In the genomic region with DNA sequence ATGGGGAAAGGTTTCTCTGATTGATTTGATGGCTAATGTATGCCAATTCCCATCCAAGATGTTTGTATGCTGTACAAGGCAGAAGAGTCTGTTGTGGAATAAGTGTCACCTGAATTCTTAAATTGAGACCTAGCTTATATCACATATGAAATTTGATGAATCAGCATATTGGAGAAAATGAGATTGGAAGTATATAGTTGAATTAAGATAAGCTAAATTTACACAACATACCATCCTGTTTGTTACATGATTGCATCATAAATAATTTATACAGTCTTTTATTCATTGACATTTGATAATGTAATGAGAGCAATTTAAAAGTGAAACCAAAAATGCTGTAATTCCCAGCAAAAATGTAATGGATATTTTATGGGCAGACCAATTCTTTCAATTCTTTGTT, we compare ENCODE assay signal across 11 cellular contexts. TPM values are rescaled to one million over a fixed set of nuclear protein-coding genes. Genes with fewer than 3 reads are reported as not detected.
A peak's percentile ranks its signal among the peaks of the same experiment; 100 is the strongest.
DNase-seq lines count a peak whose midpoint lies in the region; ATAC-seq and TF ChIP-seq lines count a peak whose summit lies in the region.
"Had no signal": no experiment of that assay in that cellular context is flagged by ENCODE, and none has a peak within 500 bp of the region (broad histone marks: within the 10 kb centered on the region; RNA-seq: fewer than 3 reads in every experiment).

No MANE protein-coding gene starts in this region.

- ATAC-seq in activated T-cell treated with anti-CD3 and anti-CD28 coated beads, Interleukin-2, amount 50 U/mL, for 4 hours: no peak
- ATAC-seq in activated naive CD8-positive, alpha-beta T cell treated with anti-CD3 and anti-CD28 coated beads, Interleukin-2, amount 50 U/mL, for 24 hours: no peak
- no peak for ATAC-seq in HG02981 (IDR thresholded peaks at IDR 0.05; ENCODE audit: unreplicated experiment)
- ATAC-seq in HG02588 (IDR thresholded peaks at IDR 0.05; ENCODE audit: unreplicated experiment): no peak

- H3K27me3 ChIP-seq in kidney epithelial cell (ENCODE audit: control insufficient read depth, insufficient read depth, low read length): no peaks in the 10 kb centered on the region
- H3K27me3 ChIP-seq in tibial artery: no peaks in the 10 kb centered on the region

- H3K4me1 Mint-ChIP-seq in activated T-cell treated with anti-CD3 and anti-CD28 coated beads, Interleukin-2, amount 50 U/mL, for 4 hours (ENCODE audit: low read depth): peaks cover 50% of the 10 kb centered on the region
- H3K4me1 Mint-ChIP-seq in activated naive CD8-positive, alpha-beta T cell treated with anti-CD3 and anti-CD28 coated beads, Interleukin-2, amount 50 U/mL, for 24 hours: peaks cover 49% of the 10 kb centered on the region

- H3K4me3 Mint-ChIP-seq in activated T-cell treated with anti-CD3 and anti-CD28 coated beads, Interleukin-2, amount 50 U/mL, for 4 hours: peak overlapping the region; percentile 98
- peak overlapping the region; percentile 99 for H3K4me3 Mint-ChIP-seq in activated naive CD8-positive, alpha-beta T cell treated with anti-CD3 and anti-CD28 coated beads, Interleukin-2, amount 50 U/mL, for 24 hours

- peaks cover 0 to 44% (median 32%) of the 10 kb centered on the region in 4 donors for H3K4me1 ChIP-seq in tibial artery

- peak overlapping the region; percentile 96 for H3K27ac Mint-ChIP-seq in activated naive CD8-positive, alpha-beta T cell treated with anti-CD3 and anti-CD28 coated beads, Interleukin-2, amount 50 U/mL, for 24 hours

- H3K36me3 Mint-ChIP-seq in activated T-cell treated with anti-CD3 and anti-CD28 coated beads, Interleukin-2, amount 50 U/mL, for 4 hours (ENCODE audit: insufficient read depth): peaks cover 5% of the 10 kb centered on the region
- H3K36me3 Mint-ChIP-seq in activated naive CD8-positive, alpha-beta T cell treated with anti-CD3 and anti-CD28 coated beads, Interleukin-2, amount 50 U/mL, for 24 hours (ENCODE audit: low read depth): peaks cover 4% of the 10 kb centered on the region

- DNase-seq in activated T-cell treated with anti-CD3 and anti-CD28 coated beads, Interleukin-2, amount 50 U/mL, for 4 hours: no peak
- no peak for DNase-seq in activated T-cell treated with anti-CD3 and anti-CD28 coated beads for 4 hours
- no peak for DNase-seq in activated naive CD8-positive, alpha-beta T cell treated with anti-CD3 and anti-CD28 coated beads, Interleukin-2, amount 50 U/mL, for 24 hours
- DNase-seq in kidney epithelial cell (ENCODE audit: low read depth): no peak
- no peak for DNase-seq in tibial artery
- no peak for DNase-seq in NCI-H2081 treated with DMSO at 0.1 percent for 48 hours (lab: John Stamatoyannopoulos, UW)
- DNase-seq: anterior cingulate cortex; NCI-H748 treated with DMSO at 0.1 percent for 48 hours; stimulated activated CD4-positive, alpha-beta T cell treated with anti-CD3 and anti-CD28 coated beads, Interleukin-1b, Interleukin-23, amount 100 ng/mL, for 48 hours had no signal

- H3K27ac ChIP-seq in tibial artery: no peak overlapping the region

- no peaks in the 10 kb centered on the region for H3K27me3 Mint-ChIP-seq in activated T-cell treated with anti-CD3 and anti-CD28 coated beads, Interleukin-2, amount 50 U/mL, for 4 hours (ENCODE audit: low read depth)
- H3K27me3 Mint-ChIP-seq in activated naive CD8-positive, alpha-beta T cell treated with anti-CD3 and anti-CD28 coated beads, Interleukin-2, amount 50 U/mL, for 24 hours: no peaks in the 10 kb centered on the region

- H3K36me3 ChIP-seq in kidney epithelial cell (ENCODE audit: control insufficient read depth, insufficient read depth, low read length): peaks cover 2% of the 10 kb centered on the region
- H3K36me3 ChIP-seq in tibial artery: peaks cover 0 to 3% (median 0%) of the 10 kb centered on the region in 3 donors

- H3K4me3 ChIP-seq in kidney epithelial cell (ENCODE audit: low read depth, low read length) (peak overlapping the region; percentile 83), tibial artery (peak overlapping the region; percentile 64 to 66)

- intact Hi-C loops in tibial artery (cut with DNase I; ENCODE audit: low total_unique reads): no loop called here

- no peak for TF ChIP-seq CTCF in kidney epithelial cell (IDR thresholded peaks at IDR 0.05; ENCODE audit: insufficient read depth, low read length, poor library complexity, severe bottlenecking)
- no peak for TF ChIP-seq CTCF in tibial artery (IDR thresholded peaks at IDR 0.05)

- H3K9me3 Mint-ChIP-seq in activated T-cell treated with anti-CD3 and anti-CD28 coated beads, Interleukin-2, amount 50 U/mL, for 4 hours: no peaks in the 10 kb centered on the region
- no peaks in the 10 kb centered on the region for H3K9me3 Mint-ChIP-seq in activated naive CD8-positive, alpha-beta T cell treated with anti-CD3 and anti-CD28 coated beads, Interleukin-2, amount 50 U/mL, for 24 hours

- H3K9me3 ChIP-seq in tibial artery: no peaks in the 10 kb centered on the region

RNA-seq across cellular contexts. Expression of gene CWC27, which starts 1.1 kb away (rescaled TPM):
- 10 to 100 TPM; 27.1 to 32.9 (median 30.4) TPM for total RNA-seq in activated T-cell treated with anti-CD3 and anti-CD28 coated beads, Interleukin-2, amount 50 U/mL, for 4 hours
- 18.4 and 23.6 TPM in 2 replicates for total RNA-seq in kidney epithelial cell

RNA-seq across cellular contexts. Expression of gene SREK1IP1, which starts 1.4 kb away (rescaled TPM):
- total RNA-seq in activated T-cell treated with anti-CD3 and anti-CD28 coated beads, Interleukin-2, amount 50 U/mL, for 4 hours: 10 to 100 TPM; 32.3 to 35.8 (median 32.4) TPM
- total RNA-seq in kidney epithelial cell: 7.9 and 8.1 TPM in 2 replicates
